18 cellular contexts compared by ENCODE assay signal in the genomic region with DNA sequence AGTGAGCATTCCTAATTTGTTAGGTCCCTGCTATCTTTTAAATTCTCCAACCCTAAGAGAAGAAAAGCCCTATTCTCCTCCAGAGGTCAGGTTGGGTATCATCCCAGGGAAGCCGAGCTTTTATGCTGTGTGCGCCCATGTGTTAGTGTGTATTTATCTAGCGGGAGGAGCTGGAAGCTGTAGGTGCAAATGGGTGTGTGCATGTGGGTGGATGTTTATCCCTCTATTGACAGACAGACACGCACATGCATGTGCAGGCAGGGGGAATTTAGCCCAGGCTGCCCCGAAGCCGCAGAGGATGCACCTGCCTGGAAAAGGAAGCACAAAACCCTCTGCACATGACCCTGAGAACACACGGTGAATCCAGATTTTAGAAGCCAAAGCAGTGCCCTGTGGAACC.
DNase-seq lines count a peak whose midpoint lies in the region; FAIRE-seq and TF ChIP-seq lines count a peak whose summit lies in the region.
"Had no signal": no experiment of that assay in that cellular context is flagged by ENCODE, and none has a peak within 500 bp of the region (broad histone marks: within the 10 kb centered on the region; RNA-seq: fewer than 3 reads in every experiment).

No MANE protein-coding gene starts in this region.

- peak overlapping the region; percentile 91 for H3K27ac Mint-ChIP-seq in neural crest cell (ENCODE audit: unreplicated experiment)
- H3K27ac Mint-ChIP-seq: IgD-negative memory B cell had no signal

- H3K4me3 ChIP-seq in BLaER1 treated with 17β-estradiol and CSF1 and Interleukin-3, amounts not matched to agents 10 nM and 100 nM, result no peak overlapping the region; a peak in 1 of 20 replicates
- H3K4me3 ChIP-seq in Jurkat, Clone E6-1 (ENCODE audit: low read length), result no peak overlapping the region
- H3K4me3 ChIP-seq: GM23248, MG63, PC-9 had no signal

- no peak for TF ChIP-seq CTCF in neural crest cell (conservative IDR thresholded peaks at IDR 0.05)
- TF ChIP-seq CTCF in D721Med (IDR thresholded peaks at IDR 0.05; ENCODE audit: insufficient read depth, missing control alignments), result no peak

- TF ChIP-seq POLR2A in GM12892 (IDR thresholded peaks at IDR 0.05; ENCODE audit: low read depth, low read length), result no peak

- no peaks in the 10 kb centered on the region for H3K36me3 Mint-ChIP-seq in neural crest cell (ENCODE audit: low read depth)
- H3K36me3 Mint-ChIP-seq: IgD-negative memory B cell had no signal

- DNase-seq in Jurkat, Clone E6-1 (ENCODE audit: low read depth, low spot score), result peak; percentile 7
- peak; percentile 76 for DNase-seq in NCI-H748 (lab: John Stamatoyannopoulos, UW; ENCODE audit: unreplicated experiment)
- DNase-seq in neural crest cell (ENCODE audit: low read depth, low spot score), result no peak
- no peak for DNase-seq in GM12892 (ENCODE audit: insufficient read length)
- DNase-seq in GOT3 (lab: John Stamatoyannopoulos, UW), result no peak
- DNase-seq in D721Med (ENCODE audit: insufficient read length, low spot score), result no peak
- DNase-seq: DMS 273 treated with DMSO at 0.1 percent for 48 hours, GDM1, GM23248, HCEC 1CT, Kasumi-1, MG63, NCI-H1092, NCI-H1694 treated with DMSO at 0.1 percent for 48 hours, PC-9 had no signal

- no peak for FAIRE-seq in GM12892 (lab: Jason Lieb, UNC)
- FAIRE-seq in D721Med (lab: Jason Lieb, UNC), result no peak

- H4K20me1 ChIP-seq in BLaER1 treated with 17β-estradiol and CSF1 and Interleukin-3, amounts not matched to agents 10 nM and 100 nM, result no peaks in the 10 kb centered on the region; a peak in 1 of 22 replicates

- peak overlapping the region; percentile 36 to 94 (median 80); a peak in 21 of 22 replicates for H3K4me2 ChIP-seq in BLaER1 treated with 17β-estradiol and CSF1 and Interleukin-3, amounts not matched to agents 10 nM and 100 nM
- H3K4me2 ChIP-seq: PC-9 had no signal

- peaks cover 9% of the 10 kb centered on the region for H3K4me1 Mint-ChIP-seq in neural crest cell
- H3K4me1 Mint-ChIP-seq: IgD-negative memory B cell had no signal

- H3K4me1 ChIP-seq in BLaER1 treated with 17β-estradiol and CSF1 and Interleukin-3, amounts not matched to agents 10 nM and 100 nM, result peaks cover 25 to 67% (median 60%) of the 10 kb centered on the region in 10 experiments

- no peak overlapping the region for H3K27ac ChIP-seq in BLaER1 treated with 17β-estradiol and CSF1 and Interleukin-3, amounts not matched to agents 10 nM and 100 nM
- H3K27ac ChIP-seq: C4-2B, GM23248, PC-9 had no signal

- no peaks in the 10 kb centered on the region for H3K27me3 ChIP-seq in BLaER1 treated with 17β-estradiol and CSF1 and Interleukin-3, amounts not matched to agents 10 nM and 100 nM

- peak overlapping the region in 1 of 11 experiments; percentile 0; a peak in 1 of 22 replicates for H3K9ac ChIP-seq in BLaER1 treated with 17β-estradiol and CSF1 and Interleukin-3, amounts not matched to agents 10 nM and 100 nM
- H3K9ac ChIP-seq: GM23248 had no signal

- no peak overlapping the region for H3K4me3 Mint-ChIP-seq in neural crest cell
- H3K4me3 Mint-ChIP-seq: IgD-negative memory B cell had no signal

- H3K27me3 Mint-ChIP-seq in neural crest cell (ENCODE audit: low read depth), result no peaks in the 10 kb centered on the region

- H3K9me3 ChIP-seq in BLaER1 treated with 17β-estradiol and CSF1 and Interleukin-3, amounts not matched to agents 10 nM and 100 nM (replicated peaks in 1 of 11), result no peaks in the 10 kb centered on the region
- H3K9me3 ChIP-seq: MG63 had no signal

- H3K9me3 Mint-ChIP-seq in neural crest cell, result peaks cover 11% of the 10 kb centered on the region

- no peaks in the 10 kb centered on the region for H3K36me3 ChIP-seq in BLaER1 treated with 17β-estradiol and CSF1 and Interleukin-3, amounts not matched to agents 10 nM and 100 nM
- H3K36me3 ChIP-seq: MG63 had no signal

Comparison
In these comparisons a context has a peak if more than half of its experiments do, and no peak if none do; other contexts are left out.
1. DNase-seq: peak in Jurkat, Clone E6-1 (single experiment) and NCI-H748 (single experiment); none in neural crest cell (single experiment), GM12892 (single experiment), GOT3 (single experiment) and D721Med (single experiment).